In genomic region chr19:35303357-35303915, GRCh38 we compare ENCODE assay signal across 26 cellular contexts. TPM values are rescaled to one million over a fixed set of nuclear protein-coding genes. Genes with fewer than 3 reads are reported as not detected.
DNase-seq lines count a peak whose midpoint lies in the region; TF ChIP-seq lines count a peak whose summit lies in the region.
"Had no signal": no experiment of that assay in that cellular context is flagged by ENCODE, and none has a peak within 500 bp of the region (broad histone marks: within the 10 kb centered on the region; RNA-seq: fewer than 3 reads in every experiment).

No MANE protein-coding gene starts in this region.

- no peak overlapping the region for H3K9ac ChIP-seq in endodermal cell (ENCODE audit: extremely low read depth, low read length, poor library complexity, severe bottlenecking)

- POLR2A ChIA-PET in HEK293 (lab: Yijun Ruan, JAX) = no interaction called here

- H3K4me3 Mint-ChIP-seq in endodermal cell = no peak overlapping the region
- H3K4me3 Mint-ChIP-seq: IgD-negative memory B cell had no signal

- H3K4me3 ChIP-seq in HEK293 (ENCODE audit: low read depth, low read length) (no peak overlapping the region), endodermal cell (ENCODE audit: low read length) (no peak overlapping the region)
- H3K4me3 ChIP-seq: Peyer's patch, SK-N-MC had no signal

- 88 to 90% methylated on average over 5 to 6 of the region's 6 CpGs for WGBS in endodermal cell (ENCODE audit: insufficient coverage in 1 of 2, insufficient read length in 1 of 2), 2 experiments

- no peak overlapping the region for H3K27ac Mint-ChIP-seq in endodermal cell
- H3K27ac Mint-ChIP-seq: IgD-negative memory B cell had no signal

- H3K27ac ChIP-seq in HEK293 (ENCODE audit: extremely low read depth, low read depth, low read length) (no peak overlapping the region), endodermal cell (ENCODE audit: low read depth, low read length) (no peak overlapping the region), substantia nigra (ENCODE audit: low read depth, low read length, poor library complexity, severe bottlenecking) (peak overlapping the region; percentile 27)
- H3K27ac ChIP-seq: HL-60, Peyer's patch, SK-N-MC had no signal

- TF ChIP-seq CTCF in HEK293 (tag by site-specific recombination; IDR thresholded peaks at IDR 0.05) (no peak), endodermal cell (conservative IDR thresholded peaks at IDR 0.05) (no peak)

- no peaks in the 10 kb centered on the region for H3K4me1 Mint-ChIP-seq in endodermal cell

- no peaks in the 10 kb centered on the region for H3K9me3 Mint-ChIP-seq in endodermal cell
- H3K9me3 Mint-ChIP-seq: IgD-negative memory B cell had no signal

- CTCF ChIA-PET in HEK293 (lab: Yijun Ruan, JAX) = interaction anchor here (0.7 to 1.7 kb wide), 3 partner anchors 192 to 227 kb away, joined by 3 to 4 read pairs (median 4); no protein-coding TSS in a partner anchor

- no peaks in the 10 kb centered on the region for H3K9me3 ChIP-seq in HEK293 (ENCODE audit: control insufficient read depth, insufficient read depth, low read depth, low read length)
- no peaks in the 10 kb centered on the region for H3K9me3 ChIP-seq in endodermal cell (ENCODE audit: control insufficient read depth, low read length)
- H3K9me3 ChIP-seq: Peyer's patch had no signal

- H3K4me1 ChIP-seq in HEK293 (ENCODE audit: control insufficient read depth, insufficient read depth, low read length) (no peaks in the 10 kb centered on the region), endodermal cell (ENCODE audit: control insufficient read depth, insufficient read depth, low read length) (no peaks in the 10 kb centered on the region)
- H3K4me1 ChIP-seq: Peyer's patch had no signal

- H3K27me3 Mint-ChIP-seq in endodermal cell (ENCODE audit: insufficient read depth) = peaks cover 1% of the 10 kb centered on the region
- H3K27me3 Mint-ChIP-seq: IgD-negative memory B cell had no signal

- no peaks in the 10 kb centered on the region; a peak in 1 of 3 replicates for H3K36me3 ChIP-seq in HEK293 (ENCODE audit: control insufficient read depth in 2 of 2, insufficient read depth in 1 of 2, low read length in 2 of 2)
- no peaks in the 10 kb centered on the region for H3K36me3 ChIP-seq in endodermal cell (ENCODE audit: control insufficient read depth, insufficient read depth, low read length)
- H3K36me3 ChIP-seq: Peyer's patch had no signal

- no peaks in the 10 kb centered on the region for H3K36me3 Mint-ChIP-seq in endodermal cell (ENCODE audit: low read depth)
- H3K36me3 Mint-ChIP-seq: IgD-negative memory B cell had no signal

- DNase-seq in NCI-H2227 treated with DMSO at 0.1 percent for 48 hours (lab: John Stamatoyannopoulos, UW) = peak; percentile 87
- peak; percentile 30 for DNase-seq in endodermal cell
- no peak for DNase-seq in substantia nigra (lab: John Stamatoyannopoulos, UW)
- DNase-seq in middle frontal gyrus (ENCODE audit: extremely low spot score, low spot score) = no peak
- no peak for DNase-seq in NCI-H1092 treated with DMSO at 0.1 percent for 48 hours (lab: John Stamatoyannopoulos, UW)
- DNase-seq in stimulated activated CD4-positive, alpha-beta T cell treated with anti-CD3 and anti-CD28 coated beads, Interleukin-2, amount 100 ng/mL, for 48 hours = no peak
- DNase-seq: Calu3, DMS79 treated with DMSO at 0.1 percent for 48 hours, GF-D8, GOT3, HCEC 1CT, NCI-H1048, NCI-H1417 treated with DMSO at 0.1 percent for 48 hours, NCI-H1694 treated with DMSO at 0.1 percent for 48 hours, NCI-H2081 treated with DMSO at 0.1 percent for 48 hours, NCI-H2171 treated with DMSO at 0.1 percent for 48 hours, NCI-H446, NCI-H524 treated with DMSO at 0.1 percent for 48 hours, OCI-M1, Peyer's patch, SIG-M5 had no signal

- H3K27me3 ChIP-seq in endodermal cell (ENCODE audit: control insufficient read depth, insufficient read depth, low read length, poor library complexity, severe bottlenecking) = no peaks in the 10 kb centered on the region
- H3K27me3 ChIP-seq: Peyer's patch had no signal

TF ChIP-seq in HEK293, 187 proteins besides CTCF, POLR2A, EP300 and RAD21 (continues in another document):
- TF ChIP-seq ZBTB17 (tag by site-specific recombination; IDR thresholded peaks at IDR 0.05) (peak; percentile 97), ZNF121 (tag by site-specific recombination; IDR thresholded peaks at IDR 0.05) (no peak), ZNF629 (tag by site-specific recombination; IDR thresholded peaks at IDR 0.05) (peak; percentile 39; the same call in 1 of the 2 replicates), ZNF707 (tag by site-specific recombination; IDR thresholded peaks at IDR 0.05) (no peak), ZBTB44 (tag by site-specific recombination; IDR thresholded peaks at IDR 0.05) (no peak), ZNF623 (tag by site-specific recombination; IDR thresholded peaks at IDR 0.05) (no peak), ZNF2 (tag by site-specific recombination; IDR thresholded peaks at IDR 0.05) (no peak), ZNF518A (tag by site-specific recombination; conservative IDR thresholded peaks at IDR 0.05; ENCODE audit: low read depth) (no peak)

RNA-seq across cellular contexts. Expression of gene MAG, which starts 11.5 kb away (rescaled TPM):
- not detected for total RNA-seq in endodermal cell
- polyA plus RNA-seq in endodermal cell (2013, experiment 1 of 2) = not detected
- not detected for polyA plus RNA-seq in endodermal cell (2013, experiment 2 of 2)
- total RNA-seq: A673, Calu3 had no signal

RNA-seq across cellular contexts. Expression of gene HAMP, which starts 21.1 kb away (rescaled TPM):
- 1 to 10 TPM in 1 of 2 donors, under 1 TPM in 1; 0.35 to 1.3 TPM for total RNA-seq in endodermal cell
- polyA plus RNA-seq in endodermal cell (2013, experiment 1 of 2) = 0.25 TPM
- polyA plus RNA-seq in endodermal cell (2013, experiment 2 of 2) = 0.25 TPM
- total RNA-seq: Peyer's patch had no signal
- polyA plus RNA-seq: IgD-negative memory B cell had no signal

RNA-seq across cellular contexts. Expression of gene CD22, which starts 25.6 kb away (rescaled TPM):
- not detected for total RNA-seq in endodermal cell
- not detected for polyA plus RNA-seq in endodermal cell (2013, experiment 1 of 2)
- not detected for polyA plus RNA-seq in endodermal cell (2013, experiment 2 of 2)
- total RNA-seq: A673 had no signal

RNA-seq across cellular contexts. Expression of gene USF2, which starts 34.7 kb away (rescaled TPM):
- total RNA-seq in endodermal cell = 100 to 1,000 TPM; 111 to 121 TPM
- polyA plus RNA-seq in endodermal cell (2013, experiment 1 of 2) = 120 TPM
- polyA plus RNA-seq in endodermal cell (2013, experiment 2 of 2) = 121 TPM

RNA-seq across cellular contexts. Expression of gene FFAR1, which starts 44.3 kb away (rescaled TPM):
- total RNA-seq in endodermal cell = not detected
- not detected for polyA plus RNA-seq in endodermal cell (2013, experiment 1 of 2)
- not detected for polyA plus RNA-seq in endodermal cell (2013, experiment 2 of 2)
- total RNA-seq: A673, Calu3 had no signal

Comparison
In these comparisons a context has a peak if more than half of its experiments do, and no peak if none do; other contexts are left out.
1. DNase-seq: peak in NCI-H2227 treated with DMSO at 0.1 percent for 48 hours (single experiment) and endodermal cell (single experiment); none in substantia nigra (0 of 49), middle frontal gyrus (single experiment), NCI-H1092 treated with DMSO at 0.1 percent for 48 hours (single experiment) and stimulated activated CD4-positive, alpha-beta T cell treated with anti-CD3 and anti-CD28 coated beads, Interleukin-2, amount 100 ng/mL, for 48 hours (0 of 2).